19 cellular contexts compared by ENCODE assay signal in genomic region chr2:219743548-219743947, GRCh38.
DNase-seq lines count a peak whose midpoint lies in the region; ATAC-seq and TF ChIP-seq lines count a peak whose summit lies in the region.
"Had no signal": no experiment of that assay in that cellular context is flagged by ENCODE, and none has a peak within 500 bp of the region (broad histone marks: within the 10 kb centered on the region; RNA-seq: fewer than 3 reads in every experiment).

No MANE protein-coding gene starts in this region.

- H3K27ac Mint-ChIP-seq in neural progenitor cell: no peak overlapping the region
- H3K27ac Mint-ChIP-seq in naive thymus-derived CD8-positive, alpha-beta T cell: no peak overlapping the region
- no peak overlapping the region for H3K27ac Mint-ChIP-seq in stimulated activated memory B cell treated with anti-CD40 and anti-IgM and Interleukin-4, amounts not matched to agents 10 μg/mL and 1 μg/mL and 100 μg/mL, for 72 hours
- H3K27ac Mint-ChIP-seq: CD14-positive monocyte; CD4-positive, alpha-beta memory T cell; HFFc6 had no signal

- H3K27ac ChIP-seq in right atrium auricular region (no peak overlapping the region), left ventricle myocardium inferior (replicated peaks) (peak overlapping the region; percentile 30), neural progenitor cell (no peak overlapping the region)
- H3K27ac ChIP-seq: BLaER1 had no signal

- no peaks in the 10 kb centered on the region for H3K27me3 Mint-ChIP-seq in neural progenitor cell (ENCODE audit: insufficient read depth, low read depth)
- peaks cover 5 to 15% (median 7%) of the 10 kb centered on the region in 5 donors for H3K27me3 Mint-ChIP-seq in naive thymus-derived CD8-positive, alpha-beta T cell
- H3K27me3 Mint-ChIP-seq in stimulated activated memory B cell treated with anti-CD40 and anti-IgM and Interleukin-4, amounts not matched to agents 10 μg/mL and 1 μg/mL and 100 μg/mL, for 72 hours: peaks cover 15% of the 10 kb centered on the region

- DNase-seq in Right ventricle myocardium superior: no peak
- no peak for DNase-seq in right atrium auricular region (ENCODE audit: low spot score)
- no peak for DNase-seq in left ventricle myocardium inferior
- no peak for DNase-seq in neural progenitor cell (ENCODE audit: low spot score)
- no peak for DNase-seq in naive thymus-derived CD8-positive, alpha-beta T cell
- DNase-seq: 8988T; CD4-positive, alpha-beta memory T cell; DMS153; DMS79; GDM1; GOT3; H7; HFFc6 had no signal

- peak; percentile 73 for ATAC-seq in Right ventricle myocardium superior (ENCODE audit: poor library complexity)
- no peak for ATAC-seq in naive thymus-derived CD8-positive, alpha-beta T cell
- ATAC-seq in stimulated activated memory B cell treated with anti-CD40 and anti-IgM and Interleukin-4, amounts not matched to agents 10 μg/mL and 1 μg/mL and 100 μg/mL, for 72 hours: no peak
- ATAC-seq in GM19397 (IDR thresholded peaks at IDR 0.05; ENCODE audit: unreplicated experiment): no peak
- ATAC-seq: HCT116, HepG2 had no signal

- TF ChIP-seq CTCF in right atrium auricular region (IDR thresholded peaks at IDR 0.05) (no peak), left ventricle myocardium inferior (IDR thresholded peaks at IDR 0.05; ENCODE audit: borderline replicate concordance) (no peak), neural progenitor cell (IDR thresholded peaks at IDR 0.05) (no peak)

- H3K9me3 ChIP-seq in right atrium auricular region: no peaks in the 10 kb centered on the region
- no peaks in the 10 kb centered on the region for H3K9me3 ChIP-seq in left ventricle myocardium inferior (replicated peaks)
- no peaks in the 10 kb centered on the region for H3K9me3 ChIP-seq in neural progenitor cell (ENCODE audit: low read depth)
- H3K9me3 ChIP-seq: BLaER1 had no signal

- no peaks in the 10 kb centered on the region for H4K20me1 ChIP-seq in neural progenitor cell (ENCODE audit: low read depth)
- H4K20me1 ChIP-seq: BLaER1 had no signal

- H3K4me1 ChIP-seq in right atrium auricular region: peaks cover 0 to 18% of the 10 kb centered on the region in 2 donors
- peaks cover 20% of the 10 kb centered on the region for H3K4me1 ChIP-seq in left ventricle myocardium inferior
- H3K4me1 ChIP-seq in neural progenitor cell: peaks cover 42% of the 10 kb centered on the region
- H3K4me1 ChIP-seq: BLaER1 had no signal

- H3K36me3 ChIP-seq in right atrium auricular region (no peaks in the 10 kb centered on the region), left ventricle myocardium inferior (no peaks in the 10 kb centered on the region), neural progenitor cell (no peaks in the 10 kb centered on the region)
- H3K36me3 ChIP-seq: BLaER1 had no signal

- intact Hi-C loops in Right ventricle myocardium superior (cut with DNase I): no loop called here
- intact Hi-C loops in left ventricle myocardium inferior (cut with micrococcal nuclease): no loop called here

- peaks cover 23% of the 10 kb centered on the region for H3K4me1 Mint-ChIP-seq in neural progenitor cell
- H3K4me1 Mint-ChIP-seq in naive thymus-derived CD8-positive, alpha-beta T cell: no peaks in the 10 kb centered on the region
- no peaks in the 10 kb centered on the region for H3K4me1 Mint-ChIP-seq in stimulated activated memory B cell treated with anti-CD40 and anti-IgM and Interleukin-4, amounts not matched to agents 10 μg/mL and 1 μg/mL and 100 μg/mL, for 72 hours
- H3K4me1 Mint-ChIP-seq: CD14-positive monocyte; CD4-positive, alpha-beta memory T cell had no signal

- H3K9me3 Mint-ChIP-seq in neural progenitor cell: peaks cover 2% of the 10 kb centered on the region
- H3K9me3 Mint-ChIP-seq in naive thymus-derived CD8-positive, alpha-beta T cell: peaks cover 0 to 2% (median 0%) of the 10 kb centered on the region in 9 donors
- no peaks in the 10 kb centered on the region for H3K9me3 Mint-ChIP-seq in stimulated activated memory B cell treated with anti-CD40 and anti-IgM and Interleukin-4, amounts not matched to agents 10 μg/mL and 1 μg/mL and 100 μg/mL, for 72 hours
- H3K9me3 Mint-ChIP-seq: HFFc6 had no signal

- no peak overlapping the region for H3K9ac ChIP-seq in neural progenitor cell
- H3K9ac ChIP-seq: BLaER1 had no signal

- H3K4me3 ChIP-seq in right atrium auricular region (no peak overlapping the region), left ventricle myocardium inferior (no peak overlapping the region), neural progenitor cell (no peak overlapping the region)
- H3K4me3 ChIP-seq: BLaER1 had no signal

- no peaks in the 10 kb centered on the region for H3K79me2 ChIP-seq in neural progenitor cell (ENCODE audit: low read depth)

- H3K4me3 Mint-ChIP-seq in neural progenitor cell: no peak overlapping the region
- no peak overlapping the region for H3K4me3 Mint-ChIP-seq in naive thymus-derived CD8-positive, alpha-beta T cell
- no peak overlapping the region for H3K4me3 Mint-ChIP-seq in stimulated activated memory B cell treated with anti-CD40 and anti-IgM and Interleukin-4, amounts not matched to agents 10 μg/mL and 1 μg/mL and 100 μg/mL, for 72 hours
- H3K4me3 Mint-ChIP-seq: CD14-positive monocyte; CD4-positive, alpha-beta memory T cell; HFFc6 had no signal

- H3K27me3 ChIP-seq in right atrium auricular region (no peaks in the 10 kb centered on the region), left ventricle myocardium inferior (ENCODE audit: low read depth) (no peaks in the 10 kb centered on the region), neural progenitor cell (no peaks in the 10 kb centered on the region)
- H3K27me3 ChIP-seq: BLaER1 had no signal

- H3K4me2 ChIP-seq in neural progenitor cell: peak overlapping the region; percentile 37
- H3K4me2 ChIP-seq: BLaER1 had no signal

- peaks cover 19% of the 10 kb centered on the region for H3F3A ChIP-seq in neural progenitor cell (ENCODE audit: low read depth)

- POLR2A ChIA-PET in naive thymus-derived CD8-positive, alpha-beta T cell (lab: Charles Lee): no interaction called here

- no peaks in the 10 kb centered on the region for H3K36me3 Mint-ChIP-seq in neural progenitor cell
- no peaks in the 10 kb centered on the region for H3K36me3 Mint-ChIP-seq in naive thymus-derived CD8-positive, alpha-beta T cell
- H3K36me3 Mint-ChIP-seq in stimulated activated memory B cell treated with anti-CD40 and anti-IgM and Interleukin-4, amounts not matched to agents 10 μg/mL and 1 μg/mL and 100 μg/mL, for 72 hours: no peaks in the 10 kb centered on the region
- H3K36me3 Mint-ChIP-seq: CD14-positive monocyte; CD4-positive, alpha-beta memory T cell had no signal

- H2AFZ ChIP-seq in neural progenitor cell (replicated peaks): no peak overlapping the region
